Comparison of ENCODE assay signal across 24 cellular contexts in the genomic region with DNA sequence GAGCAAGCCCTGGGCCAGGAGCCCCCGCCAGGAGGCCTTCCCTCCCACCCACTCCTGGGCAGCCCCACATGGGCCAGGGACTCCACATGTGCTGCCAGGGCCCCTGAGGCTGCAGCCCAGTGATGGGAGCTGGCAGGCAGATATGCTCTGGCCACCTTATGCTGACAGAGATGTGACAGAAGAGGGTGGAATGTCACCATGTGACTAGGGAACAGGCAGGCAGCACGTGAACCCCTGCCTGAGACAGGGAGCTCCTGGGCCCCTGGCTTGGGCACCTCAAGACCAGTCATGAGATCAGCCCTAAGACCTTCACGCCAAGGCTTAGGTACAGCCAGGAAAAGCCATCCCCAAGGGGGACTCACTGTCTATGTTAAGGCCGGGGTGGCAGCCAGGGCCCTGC. TPM values are rescaled to one million over a fixed set of nuclear protein-coding genes. Genes with fewer than 3 reads are reported as not detected.
A peak's percentile ranks its signal among the peaks of the same experiment; 100 is the strongest.
DNase-seq lines count a peak whose midpoint lies in the region; ATAC-seq and TF ChIP-seq lines count a peak whose summit lies in the region.
"Had no signal": no experiment of that assay in that cellular context is flagged by ENCODE, and none has a peak within 500 bp of the region (broad histone marks: within the 10 kb centered on the region; RNA-seq: fewer than 3 reads in every experiment).

No MANE protein-coding gene starts in this region.

- WGBS in psoas muscle, 3 donors: no CpG with 5 or more reads among the region's 4 CpGs
- WGBS in suprapubic skin: no CpG with 5 or more reads among the region's 4 CpGs

- intact Hi-C loops in Right ventricle myocardium superior (cut with DNase I) (no loop called here), cardiac septum (cut with DNase I) (no loop called here), psoas muscle (cut with DNase I) (no loop called here), gastrocnemius medialis (cut with DNase I; ENCODE audit: low total_unique reads) (no loop called here)

- in situ Hi-C loops in gastrocnemius medialis (cut with MboI; ENCODE audit: low sequenced_read_pairs in 4 of 4): no loop called here

- peak; percentile 18 for ATAC-seq in Right ventricle myocardium superior (ENCODE audit: poor library complexity)
- ATAC-seq in psoas muscle: peak; percentile 32 to 67 (median 61)
- peak; percentile 46 to 56 for ATAC-seq in gastrocnemius medialis
- ATAC-seq: GM12878 had no signal

- no peak for TF ChIP-seq EP300 in suprapubic skin (IDR thresholded peaks at IDR 0.05)

- TF ChIP-seq CTCF in psoas muscle (IDR thresholded peaks at IDR 0.05) (no peak), gastrocnemius medialis (IDR thresholded peaks at IDR 0.05 in 4 of 5, conservative IDR thresholded peaks at IDR 0.05 in 1 of 5) (no peak), suprapubic skin (IDR thresholded peaks at IDR 0.05) (no peak)

- H3K36me3 ChIP-seq in psoas muscle (ENCODE audit: insufficient read depth in 1 of 2, low read depth in 1 of 2): no peaks in the 10 kb centered on the region
- no peaks in the 10 kb centered on the region for H3K36me3 ChIP-seq in gastrocnemius medialis
- H3K36me3 ChIP-seq in suprapubic skin: no peaks in the 10 kb centered on the region
- H3K36me3 ChIP-seq: BE2C, BLaER1 had no signal

- H3K27ac ChIP-seq in psoas muscle (no peak overlapping the region), gastrocnemius medialis (no peak overlapping the region), suprapubic skin (no peak overlapping the region)
- H3K27ac ChIP-seq: BLaER1 had no signal

- DNase-seq in Right ventricle myocardium superior: no peak
- DNase-seq in cardiac septum (ENCODE audit: low spot score): no peak
- no peak for DNase-seq in psoas muscle
- no peak for DNase-seq in gastrocnemius medialis
- DNase-seq in suprapubic skin (ENCODE audit: low spot score in 2 of 2): no peak
- DNase-seq: 8988T; ACHN; BE2C; C1 segment of cervical spinal cord; CD4-positive, alpha-beta memory T cell; CD4-positive, CD25-positive, alpha-beta regulatory T cell; CD8-positive, alpha-beta memory T cell; COR-L47; DMS 273 treated with DMSO at 0.1 percent for 48 hours; DMS153; DMS53; DMS79; DND-41; EL; GDM1 had no signal

- no peaks in the 10 kb centered on the region for H3K9me3 ChIP-seq in psoas muscle
- no peaks in the 10 kb centered on the region for H3K9me3 ChIP-seq in gastrocnemius medialis
- H3K9me3 ChIP-seq in suprapubic skin: no peaks in the 10 kb centered on the region
- H3K9me3 ChIP-seq: BE2C, BLaER1 had no signal

- H3K27me3 ChIP-seq in psoas muscle (ENCODE audit: insufficient read depth in 3 of 3, low read length in 2 of 3) (no peaks in the 10 kb centered on the region), gastrocnemius medialis (no peaks in the 10 kb centered on the region), suprapubic skin (no peaks in the 10 kb centered on the region)
- H3K27me3 ChIP-seq: BE2C, BLaER1 had no signal

- H3K4me3 ChIP-seq in psoas muscle: no peak overlapping the region
- no peak overlapping the region for H3K4me3 ChIP-seq in gastrocnemius medialis
- H3K4me3 ChIP-seq in suprapubic skin: no peak overlapping the region
- H3K4me3 ChIP-seq: BLaER1, GM12878 had no signal

- TF ChIP-seq POLR2A in gastrocnemius medialis (IDR thresholded peaks at IDR 0.05) (no peak), suprapubic skin (IDR thresholded peaks at IDR 0.05) (no peak)

- H3K4me1 ChIP-seq in psoas muscle (no peaks in the 10 kb centered on the region), gastrocnemius medialis (no peaks in the 10 kb centered on the region), suprapubic skin (no peaks in the 10 kb centered on the region)
- H3K4me1 ChIP-seq: BE2C, BLaER1 had no signal

RNA-seq across cellular contexts. Expression of a gene that starts 9.1 kb away (rescaled TPM):
- total RNA-seq in Right ventricle myocardium superior (11.9 TPM), cardiac septum (3.0 TPM), psoas muscle (10 to 100 TPM in 3 of 4 donors, 1 to 10 TPM in 1; 4.5 to 52.6 (median 14.0) TPM), gastrocnemius medialis (10 to 100 TPM in 2 of 4 donors, 1 to 10 TPM in 2; 7.1 to 74.9 (median 14.4) TPM), suprapubic skin (10 to 100 TPM; 32.9 to 84.2 (median 65.0) TPM)
- polyA plus RNA-seq in psoas muscle: 10 to 100 TPM in 1 of 3 donors, 1 to 10 TPM in 2; 1.6 to 11.3 (median 4.5) TPM
- total RNA-seq: CD4-positive, CD25-positive, alpha-beta regulatory T cell had no signal
- polyA plus RNA-seq: AG04450; CD14-positive monocyte; CD4-positive, CD25-positive, alpha-beta regulatory T cell had no signal

RNA-seq across cellular contexts. Expression of a gene that starts 20.9 kb away (rescaled TPM):
- total RNA-seq in Right ventricle myocardium superior: 13.8 TPM
- total RNA-seq in cardiac septum: 7.6 TPM
- total RNA-seq in psoas muscle: 10 to 100 TPM; 13.1 to 30.6 (median 21.7) TPM
- polyA plus RNA-seq in psoas muscle: 10 to 100 TPM in 1 of 3 donors, 1 to 10 TPM in 2; 8.0 to 27.7 (median 8.9) TPM
- total RNA-seq in gastrocnemius medialis: 10 to 100 TPM in 3 of 4 donors, 1 to 10 TPM in 1; 8.6 to 33.1 (median 14.9) TPM
- 10 to 100 TPM in 1 of 4 donors, 1 to 10 TPM in 3; 4.9 to 11.2 (median 7.2) TPM for total RNA-seq in suprapubic skin
